In the genomic region with DNA sequence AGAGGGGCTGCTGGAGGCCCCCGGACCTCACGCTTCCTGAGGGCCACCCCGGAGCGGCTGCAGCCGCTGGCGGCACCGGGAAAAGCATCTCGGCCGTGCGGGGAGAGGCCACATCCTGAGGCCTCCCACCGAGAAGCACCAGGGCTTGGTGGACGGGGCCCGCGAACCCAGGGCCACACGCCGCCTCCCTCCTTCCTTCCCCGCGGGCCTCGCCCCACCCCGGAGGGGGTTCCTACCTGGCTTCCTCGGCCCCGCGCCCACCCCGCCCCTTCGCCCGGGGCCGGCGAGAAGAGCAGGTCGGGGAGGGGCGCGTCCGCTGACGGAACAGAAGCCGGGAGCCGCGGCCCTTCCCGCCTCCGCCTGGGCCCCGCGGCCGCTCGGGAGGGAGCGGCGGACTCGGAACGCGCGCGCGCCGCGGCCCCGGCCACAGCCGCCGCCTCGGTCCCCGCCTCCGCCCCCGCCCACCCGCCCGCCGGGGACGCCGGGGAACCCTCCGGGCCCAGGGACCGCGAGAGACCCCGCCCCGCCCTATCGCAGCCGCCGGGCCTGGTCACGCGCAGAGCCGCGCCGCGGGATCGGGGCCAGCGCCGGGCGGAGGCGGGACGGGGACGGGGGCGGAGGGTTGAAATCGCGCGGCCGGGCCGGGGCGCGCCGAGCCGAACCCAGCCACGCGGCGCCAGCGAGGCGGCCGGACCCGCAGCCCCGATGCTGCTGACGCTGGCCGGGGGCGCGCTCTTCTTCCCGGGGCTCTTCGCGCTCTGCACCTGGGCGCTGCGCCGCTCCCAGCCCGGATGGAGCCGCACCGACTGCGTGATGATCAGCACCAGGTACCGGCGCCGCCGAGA, we compare ENCODE assay signal across 8 cellular contexts. TPM values are rescaled to one million over a fixed set of nuclear protein-coding genes. Genes with fewer than 3 reads are reported as not detected.
A peak's percentile ranks its signal among the peaks of the same experiment; 100 is the strongest.
DNase-seq lines count a peak whose midpoint lies in the region; ATAC-seq and TF ChIP-seq lines count a peak whose summit lies in the region.

Gene TLCD3A (plus strand): TSS at position 654 of the 845 bp plus-strand sequence. CDS start 52 bp downstream, at position 706.

- peak; percentile 46 for DNase-seq in NCI-H146 treated with DMSO at 0.1 percent for 48 hours (lab: John Stamatoyannopoulos, UW; ENCODE audit: unreplicated experiment)
- peak; percentile 59 for DNase-seq in activated CD8-positive, alpha-beta T cell treated with anti-CD3 and anti-CD28 coated beads, Interleukin-2, amount 10 ng/mL, durations not matched to agents 7 days and 5 days
- DNase-seq in effector memory CD8-positive, alpha-beta T cell: peak; percentile 23 to 47 (median 41)
- DNase-seq in lung (ENCODE audit: low spot score): peak; percentile 70
- peak; percentile 74 for DNase-seq in stimulated activated CD8-positive, alpha-beta memory T cell treated with anti-CD3 and anti-CD28 coated beads, Interleukin-4, amount 100 ng/mL, for 48 hours
- no peak for DNase-seq in SIG-M5 (lab: John Stamatoyannopoulos, UW)

- no peaks in the 10 kb centered on the region for H3K27me3 Mint-ChIP-seq in activated CD8-positive, alpha-beta T cell treated with anti-CD3 and anti-CD28 coated beads, Interleukin-2, amount 10 ng/mL, durations not matched to agents 7 days and 5 days (ENCODE audit: low read depth)
- H3K27me3 Mint-ChIP-seq in effector memory CD8-positive, alpha-beta T cell: no peaks in the 10 kb centered on the region

- ATAC-seq in GM21825 (IDR thresholded peaks at IDR 0.05; ENCODE audit: unreplicated experiment) (peak; percentile 70), lung (ENCODE audit: insufficient read depth, low FRiP score) (peak; percentile 82)
- peak; percentile 80 for ATAC-seq in activated CD8-positive, alpha-beta T cell treated with anti-CD3 and anti-CD28 coated beads, Interleukin-2, amount 10 ng/mL, durations not matched to agents 7 days and 5 days
- ATAC-seq in effector memory CD8-positive, alpha-beta T cell (replicated peaks): peak; percentile 81

- peaks cover 27% of the 10 kb centered on the region for H3K4me1 Mint-ChIP-seq in activated CD8-positive, alpha-beta T cell treated with anti-CD3 and anti-CD28 coated beads, Interleukin-2, amount 10 ng/mL, durations not matched to agents 7 days and 5 days (ENCODE audit: low read depth)
- H3K4me1 Mint-ChIP-seq in effector memory CD8-positive, alpha-beta T cell (ENCODE audit: low read depth in 2 of 2): peaks cover 12 to 16% of the 10 kb centered on the region in 2 donors

- H3K79me2 ChIP-seq in DOHH2 (ENCODE audit: control insufficient read depth, low read length): peaks cover 53% of the 10 kb centered on the region

- H3F3A ChIP-seq in DOHH2 (ENCODE audit: control insufficient read depth, insufficient read depth): peaks cover 23% of the 10 kb centered on the region

- H3K27ac ChIP-seq in DOHH2 (ENCODE audit: low read depth, low read length) (peak within 1 kb of the TSS; percentile 55), lung (ENCODE audit: low read depth in 1 of 2, low read length in 1 of 2) (peak within 1 kb of the TSS; percentile 62 to 81)

- peak within 1 kb of the TSS; percentile 91 for H3K4me2 ChIP-seq in DOHH2 (ENCODE audit: low read length)

- H3K4me3 Mint-ChIP-seq in activated CD8-positive, alpha-beta T cell treated with anti-CD3 and anti-CD28 coated beads, Interleukin-2, amount 10 ng/mL, durations not matched to agents 7 days and 5 days: peak within 1 kb of the TSS; percentile 85
- peak within 1 kb of the TSS; percentile 82 to 88 for H3K4me3 Mint-ChIP-seq in effector memory CD8-positive, alpha-beta T cell

- no peaks in the 10 kb centered on the region for H3K9me3 ChIP-seq in DOHH2 (ENCODE audit: control insufficient read depth, insufficient read depth, low read length)
- H3K9me3 ChIP-seq in lung (ENCODE audit: control insufficient read depth in 2 of 2, insufficient read depth in 1 of 2, low read length in 1 of 2): no peaks in the 10 kb centered on the region

- H3K27me3 ChIP-seq in DOHH2 (ENCODE audit: control insufficient read depth, low read length) (no peaks in the 10 kb centered on the region), lung (ENCODE audit: control insufficient read depth, insufficient read depth) (no peaks in the 10 kb centered on the region)

- H4K20me1 ChIP-seq in DOHH2 (ENCODE audit: control insufficient read depth, insufficient read depth, low read depth, low read length): no peaks in the 10 kb centered on the region

- peaks cover 22% of the 10 kb centered on the region for H3K4me1 ChIP-seq in DOHH2 (ENCODE audit: control insufficient read depth, low read length)
- H3K4me1 ChIP-seq in lung (ENCODE audit: control insufficient read depth in 2 of 2, insufficient read depth in 2 of 2, low read length in 2 of 2): peaks cover 0 to 5% of the 10 kb centered on the region in 2 donors

- WGBS in lung, 2 donors: 0 to 1% methylated on average over 64 to 121 of the region's 121 CpGs

- TF ChIP-seq CTCF in DOHH2 (IDR thresholded peaks at IDR 0.05; ENCODE audit: low read depth, low read length, poor library complexity, severe bottlenecking) (no peak), lung (IDR thresholded peaks at IDR 0.05; ENCODE audit: control extremely low read depth, extremely low read depth) (no peak)

- H3K4me3 ChIP-seq in DOHH2 (ENCODE audit: low read length) (peak within 1 kb of the TSS; percentile 91), lung (peak within 1 kb of the TSS; percentile 85)

- CTCF ChIA-PET in activated CD8-positive, alpha-beta T cell treated with anti-CD3 and anti-CD28 coated beads, Interleukin-2, amount 10 ng/mL, durations not matched to agents 7 days and 5 days (lab: Charles Lee): interaction anchor here (1.3 kb wide), 1 partner anchor 19 kb away, joined by 5 read pairs; the partner anchor contains the start of gene GEMIN4

- peak within 1 kb of the TSS; percentile 83 for H3K27ac Mint-ChIP-seq in activated CD8-positive, alpha-beta T cell treated with anti-CD3 and anti-CD28 coated beads, Interleukin-2, amount 10 ng/mL, durations not matched to agents 7 days and 5 days
- peak within 1 kb of the TSS; percentile 32 to 54 for H3K27ac Mint-ChIP-seq in effector memory CD8-positive, alpha-beta T cell

- peaks cover 36% of the 10 kb centered on the region for H3K36me3 ChIP-seq in DOHH2 (ENCODE audit: control insufficient read depth, low read length)
- no peaks in the 10 kb centered on the region for H3K36me3 ChIP-seq in lung (ENCODE audit: control insufficient read depth in 2 of 2, insufficient read depth in 2 of 2, low read length in 2 of 2)

- H3K9me3 Mint-ChIP-seq in activated CD8-positive, alpha-beta T cell treated with anti-CD3 and anti-CD28 coated beads, Interleukin-2, amount 10 ng/mL, durations not matched to agents 7 days and 5 days (ENCODE audit: insufficient read depth): no peaks in the 10 kb centered on the region
- no peaks in the 10 kb centered on the region for H3K9me3 Mint-ChIP-seq in effector memory CD8-positive, alpha-beta T cell

- H3K9me2 ChIP-seq in DOHH2 (replicated peaks; ENCODE audit: control insufficient read depth, low read length): no peaks in the 10 kb centered on the region

- peaks cover 25% of the 10 kb centered on the region for H3K36me3 Mint-ChIP-seq in activated CD8-positive, alpha-beta T cell treated with anti-CD3 and anti-CD28 coated beads, Interleukin-2, amount 10 ng/mL, durations not matched to agents 7 days and 5 days (ENCODE audit: low read depth)
- H3K36me3 Mint-ChIP-seq in effector memory CD8-positive, alpha-beta T cell (ENCODE audit: insufficient read depth): peaks cover 4% of the 10 kb centered on the region

- POLR2A ChIA-PET in activated CD8-positive, alpha-beta T cell treated with anti-CD3 and anti-CD28 coated beads, Interleukin-2, amount 10 ng/mL, durations not matched to agents 7 days and 5 days (lab: Charles Lee): no interaction called here

RNA-seq across cellular contexts. Expression of gene TLCD3A, which starts in this region (rescaled TPM):
- total RNA-seq in activated CD8-positive, alpha-beta T cell treated with anti-CD3 and anti-CD28 coated beads, Interleukin-2, amount 10 ng/mL, durations not matched to agents 7 days and 5 days: 10 to 100 TPM; 17.0 to 17.9 TPM
- 10 to 100 TPM; 11.9 to 16.2 TPM for total RNA-seq in lung
- polyA plus RNA-seq in lung: 10 to 100 TPM in 1 of 2 donors, 1 to 10 TPM in 1; 8.4 to 10.0 TPM
